10 cellular contexts compared by ENCODE assay signal in the genomic region with DNA sequence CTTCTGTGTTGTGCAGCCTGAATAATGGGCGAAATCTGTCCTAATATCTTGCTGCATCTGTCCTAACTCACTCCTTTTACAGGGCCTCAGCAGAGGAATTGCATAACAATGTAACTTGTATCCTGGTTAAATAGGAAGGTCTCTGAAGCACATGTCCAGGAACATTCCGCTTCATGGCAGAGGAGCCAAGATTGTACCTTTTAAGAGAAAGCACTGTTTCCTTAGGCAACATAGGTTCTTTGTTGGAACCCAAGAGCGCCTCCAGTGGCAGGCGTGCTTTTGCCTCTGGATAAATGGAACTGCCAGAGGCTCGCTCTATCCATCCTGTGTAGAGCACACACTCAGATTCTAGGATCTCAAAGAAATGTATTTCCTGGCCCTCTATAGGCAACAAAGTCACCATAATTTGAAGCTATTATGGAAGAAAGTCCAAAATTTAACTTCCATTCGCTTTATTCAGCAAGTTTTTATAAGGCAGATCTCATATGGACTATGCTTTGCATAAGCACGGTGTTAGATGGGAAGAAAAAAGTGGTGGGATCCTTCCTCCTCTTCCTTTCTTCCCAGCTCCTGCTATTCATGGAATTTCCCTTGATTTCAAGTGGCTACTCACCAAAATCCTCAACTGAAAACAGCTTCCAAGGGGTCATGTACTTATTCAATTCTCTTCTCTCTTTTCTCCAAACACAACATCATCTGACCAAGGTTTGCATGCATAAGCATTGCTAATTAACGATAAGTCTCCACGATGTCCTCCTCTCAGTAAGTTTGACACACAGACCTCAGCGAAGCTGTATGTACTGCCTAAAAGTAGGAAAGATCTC. TPM values are rescaled to one million over a fixed set of nuclear protein-coding genes. Genes with fewer than 3 reads are reported as not detected.
DNase-seq lines count a peak whose midpoint lies in the region; ATAC-seq and TF ChIP-seq lines count a peak whose summit lies in the region.
"Had no signal": no experiment of that assay in that cellular context is flagged by ENCODE, and none has a peak within 500 bp of the region (broad histone marks: within the 10 kb centered on the region; RNA-seq: fewer than 3 reads in every experiment).

A gene with protein sequence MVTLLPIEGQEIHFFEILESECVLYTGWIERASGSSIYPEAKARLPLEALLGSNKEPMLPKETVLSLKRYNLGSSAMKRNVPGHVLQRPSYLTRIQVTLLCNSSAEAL (minus strand): TSS at position 696 of the 824 bp plus-strand sequence. CDS start 293 bp downstream, at position 403.

- TF ChIP-seq EP300 in gastroesophageal sphincter (IDR thresholded peaks at IDR 0.05), result no peak

- no peaks in the 10 kb centered on the region for H3K27me3 ChIP-seq in gastroesophageal sphincter

- TF ChIP-seq CTCF in GM12864 (IDR thresholded peaks at IDR 0.05; ENCODE audit: low read depth, low read length, missing control alignments) (peak; percentile 61), gastroesophageal sphincter (IDR thresholded peaks at IDR 0.05) (peak; percentile 21 to 72 (median 58))

- H3K4me1 ChIP-seq in gastroesophageal sphincter, result peaks cover 3 to 18% (median 3%) of the 10 kb centered on the region in 3 donors

- peak within 1 kb of the TSS; percentile 37 to 57 (median 48) for H3K27ac ChIP-seq in gastroesophageal sphincter

- DNase-seq in GM12864 (ENCODE audit: low read depth), result no peak
- peak; percentile 51 for DNase-seq in RPMI7951 (ENCODE audit: low read depth)
- peak; percentile 63 for DNase-seq in skeletal muscle cell (ENCODE audit: low read depth)
- no peak for DNase-seq in SW480 (ENCODE audit: low spot score)
- no peak for DNase-seq in middle frontal gyrus (ENCODE audit: extremely low spot score, low spot score)
- DNase-seq in activated CD8-positive, alpha-beta memory T cell treated with anti-CD3 and anti-CD28 coated beads for 24 hours, result no peak
- no peak for DNase-seq in AG08395 (ENCODE audit: low spot score)
- DNase-seq: SIG-M5 had no signal

- no peak within 1 kb of the TSS for H3K4me3 ChIP-seq in GM12864 (ENCODE audit: low read depth, low read length)
- H3K4me3 ChIP-seq in gastroesophageal sphincter, result no peak within 1 kb of the TSS
- no peak within 1 kb of the TSS for H3K4me3 ChIP-seq in skeletal muscle cell (ENCODE audit: low read depth, low read length)

- H3K9me3 ChIP-seq in gastroesophageal sphincter, result no peaks in the 10 kb centered on the region

- peak; percentile 82 for ATAC-seq in gastroesophageal sphincter
- ATAC-seq: esophagus mucosa had no signal

- TF ChIP-seq POLR2A in gastroesophageal sphincter (IDR thresholded peaks at IDR 0.05), result no peak

- 78 to 87% methylated on average over 8 of the region's 10 CpGs for WGBS in gastroesophageal sphincter (ENCODE audit: low coverage in 1 of 2), 2 donors

- no peaks in the 10 kb centered on the region for H3K36me3 ChIP-seq in gastroesophageal sphincter

RNA-seq across cellular contexts. Expression of the gene that starts here (rescaled TPM):
- total RNA-seq in RPMI7951 (2014; rRNA removed; shearing (Covaris generic)), result 1.9 and 3.4 TPM in 2 replicates
- total RNA-seq in gastroesophageal sphincter, result 10 to 100 TPM in 1 of 4 donors, 1 to 10 TPM in 2, not detected in 1; 1.2 to 13.5 (median 5.4) TPM

Comparison
In these comparisons a context has a peak if more than half of its experiments do, and no peak if none do; other contexts are left out.
1. DNase-seq: peak in RPMI7951 (single experiment) and skeletal muscle cell (single experiment); none in GM12864 (single experiment), SW480 (single experiment), middle frontal gyrus (single experiment), activated CD8-positive, alpha-beta memory T cell treated with anti-CD3 and anti-CD28 coated beads for 24 hours (single experiment) and AG08395 (single experiment).